Comparison of ENCODE assay signal across 1 cellular context in the genomic region with DNA sequence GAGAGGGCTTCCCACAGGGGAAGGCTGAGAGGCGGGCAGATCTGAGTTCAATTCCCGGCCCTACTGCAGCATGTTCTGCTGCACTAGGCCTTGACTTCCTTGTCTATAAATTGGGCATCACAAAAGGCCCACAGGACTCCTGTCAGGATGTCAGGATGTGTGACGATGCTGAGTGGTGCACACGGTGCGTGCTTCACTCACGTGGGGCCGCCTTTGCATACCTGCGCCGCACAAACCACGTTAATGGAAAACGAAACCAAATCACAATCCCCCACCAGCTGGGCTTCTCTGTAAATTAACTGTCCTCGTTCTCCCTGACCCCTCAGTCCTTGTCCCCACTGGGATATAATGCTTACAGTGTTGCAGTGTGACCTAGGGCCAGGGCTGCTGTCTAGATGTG.
TF ChIP-seq lines count a peak whose summit lies in the region.

No MANE protein-coding gene starts in this region.

TF ChIP-seq in GM23338, 12 proteins besides CTCF, POLR2A, EP300 and RAD21 (continued from another document):
- TF ChIP-seq ETS1 (IDR thresholded peaks at IDR 0.05) (no peak), STAT1 (IDR thresholded peaks at IDR 0.05; ENCODE audit: unreplicated experiment) (no peak), CREB1 (CRISPR knock-in tag; IDR thresholded peaks at IDR 0.05; ENCODE audit: low read depth) (no peak), EZH2phosphoT487 (IDR thresholded peaks at IDR 0.05; ENCODE audit: unreplicated experiment) (no peak)
- TF ChIP-seq, protein P1, sequence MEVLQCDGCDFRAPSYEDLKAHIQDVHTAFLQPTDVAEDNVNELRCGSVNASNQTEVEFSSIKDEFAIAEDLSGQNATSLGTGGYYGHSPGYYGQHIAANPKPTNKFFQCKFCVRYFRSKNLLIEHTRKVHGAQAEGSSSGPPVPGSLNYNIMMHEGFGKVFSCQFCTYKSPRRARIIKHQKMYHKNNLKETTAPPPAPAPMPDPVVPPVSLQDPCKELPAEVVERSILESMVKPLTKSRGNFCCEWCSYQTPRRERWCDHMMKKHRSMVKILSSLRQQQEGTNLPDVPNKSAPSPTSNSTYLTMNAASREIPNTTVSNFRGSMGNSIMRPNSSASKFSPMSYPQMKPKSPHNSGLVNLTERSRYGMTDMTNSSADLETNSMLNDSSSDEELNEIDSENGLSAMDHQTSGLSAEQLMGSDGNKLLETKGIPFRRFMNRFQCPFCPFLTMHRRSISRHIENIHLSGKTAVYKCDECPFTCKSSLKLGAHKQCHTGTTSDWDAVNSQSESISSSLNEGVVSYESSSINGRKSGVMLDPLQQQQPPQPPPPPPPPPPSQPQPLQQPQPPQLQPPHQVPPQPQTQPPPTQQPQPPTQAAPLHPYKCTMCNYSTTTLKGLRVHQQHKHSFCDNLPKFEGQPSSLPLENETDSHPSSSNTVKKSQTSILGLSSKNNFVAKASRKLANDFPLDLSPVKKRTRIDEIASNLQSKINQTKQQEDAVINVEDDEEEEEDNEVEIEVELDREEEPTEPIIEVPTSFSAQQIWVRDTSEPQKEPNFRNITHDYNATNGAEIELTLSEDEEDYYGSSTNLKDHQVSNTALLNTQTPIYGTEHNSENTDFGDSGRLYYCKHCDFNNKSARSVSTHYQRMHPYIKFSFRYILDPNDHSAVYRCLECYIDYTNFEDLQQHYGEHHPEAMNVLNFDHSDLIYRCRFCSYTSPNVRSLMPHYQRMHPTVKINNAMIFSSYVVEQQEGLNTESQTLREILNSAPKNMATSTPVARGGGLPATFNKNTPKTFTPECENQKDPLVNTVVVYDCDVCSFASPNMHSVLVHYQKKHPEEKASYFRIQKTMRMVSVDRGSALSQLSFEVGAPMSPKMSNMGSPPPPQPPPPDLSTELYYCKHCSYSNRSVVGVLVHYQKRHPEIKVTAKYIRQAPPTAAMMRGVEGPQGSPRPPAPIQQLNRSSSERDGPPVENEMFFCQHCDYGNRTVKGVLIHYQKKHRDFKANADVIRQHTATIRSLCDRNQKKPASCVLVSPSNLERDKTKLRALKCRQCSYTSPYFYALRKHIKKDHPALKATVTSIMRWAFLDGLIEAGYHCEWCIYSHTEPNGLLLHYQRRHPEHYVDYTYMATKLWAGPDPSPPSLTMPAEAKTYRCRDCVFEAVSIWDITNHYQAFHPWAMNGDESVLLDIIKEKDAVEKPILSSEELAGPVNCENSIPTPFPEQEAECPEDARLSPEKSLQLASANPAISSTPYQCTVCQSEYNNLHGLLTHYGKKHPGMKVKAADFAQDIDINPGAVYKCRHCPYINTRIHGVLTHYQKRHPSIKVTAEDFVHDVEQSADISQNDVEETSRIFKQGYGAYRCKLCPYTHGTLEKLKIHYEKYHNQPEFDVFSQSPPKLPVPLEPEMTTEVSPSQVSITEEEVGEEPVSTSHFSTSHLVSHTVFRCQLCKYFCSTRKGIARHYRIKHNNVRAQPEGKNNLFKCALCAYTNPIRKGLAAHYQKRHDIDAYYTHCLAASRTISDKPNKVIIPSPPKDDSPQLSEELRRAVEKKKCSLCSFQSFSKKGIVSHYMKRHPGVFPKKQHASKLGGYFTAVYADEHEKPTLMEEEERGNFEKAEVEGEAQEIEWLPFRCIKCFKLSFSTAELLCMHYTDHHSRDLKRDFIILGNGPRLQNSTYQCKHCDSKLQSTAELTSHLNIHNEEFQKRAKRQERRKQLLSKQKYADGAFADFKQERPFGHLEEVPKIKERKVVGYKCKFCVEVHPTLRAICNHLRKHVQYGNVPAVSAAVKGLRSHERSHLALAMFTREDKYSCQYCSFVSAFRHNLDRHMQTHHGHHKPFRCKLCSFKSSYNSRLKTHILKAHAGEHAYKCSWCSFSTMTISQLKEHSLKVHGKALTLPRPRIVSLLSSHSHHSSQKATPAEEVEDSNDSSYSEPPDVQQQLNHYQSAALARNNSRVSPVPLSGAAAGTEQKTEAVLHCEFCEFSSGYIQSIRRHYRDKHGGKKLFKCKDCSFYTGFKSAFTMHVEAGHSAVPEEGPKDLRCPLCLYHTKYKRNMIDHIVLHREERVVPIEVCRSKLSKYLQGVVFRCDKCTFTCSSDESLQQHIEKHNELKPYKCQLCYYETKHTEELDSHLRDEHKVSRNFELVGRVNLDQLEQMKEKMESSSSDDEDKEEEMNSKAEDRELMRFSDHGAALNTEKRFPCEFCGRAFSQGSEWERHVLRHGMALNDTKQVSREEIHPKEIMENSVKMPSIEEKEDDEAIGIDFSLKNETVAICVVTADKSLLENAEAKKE (CRISPR knock-in tag; IDR thresholded peaks at IDR 0.05): no peak
